9 cellular contexts compared by ENCODE assay signal in genomic region chr17:57810740-57811632, GRCh38. TPM values are rescaled to one million over a fixed set of nuclear protein-coding genes. Genes with fewer than 3 reads are reported as not detected.
DNase-seq lines count a peak whose midpoint lies in the region; ATAC-seq, FAIRE-seq and TF ChIP-seq lines count a peak whose summit lies in the region.
"Had no signal": no experiment of that assay in that cellular context is flagged by ENCODE, and none has a peak within 500 bp of the region (broad histone marks: within the 10 kb centered on the region; RNA-seq: fewer than 3 reads in every experiment).

No MANE protein-coding gene starts in this region.

- DNase-seq in NOMO-1 treated with DMSO at 0.1 percent for 48 hours (lab: John Stamatoyannopoulos, UW; ENCODE audit: unreplicated experiment) (peak; percentile 82), fibroblast of pulmonary artery (ENCODE audit: low read depth) (peak; percentile 46), pancreas (peak in 4 of 6 donors; percentile 18 to 44 (median 23))
- DNase-seq in stimulated activated effector memory CD8-positive, alpha-beta T cell treated with anti-CD3 and anti-CD28 coated beads, Interleukin-12 subunit alpha, Interleukin-12 subunit beta, amount 100 ng/mL, for 72 hours (ENCODE audit: low spot score in 2 of 2): no peak

- no peak overlapping the region for H3K27ac Mint-ChIP-seq in stimulated activated effector memory CD8-positive, alpha-beta T cell treated with anti-CD3 and anti-CD28 coated beads, Interleukin-12 subunit alpha, Interleukin-12 subunit beta, amount 100 ng/mL, for 72 hours

- no peak for TF ChIP-seq POLR2A in GM18505 (IDR thresholded peaks at IDR 0.05; ENCODE audit: borderline replicate concordance, extremely low read depth, insufficient read depth, insufficient read length)

- no peak for TF ChIP-seq RAD21 in Ishikawa (IDR thresholded peaks at IDR 0.05; ENCODE audit: low read depth)

- no peaks in the 10 kb centered on the region for H3K36me3 Mint-ChIP-seq in stimulated activated effector memory CD8-positive, alpha-beta T cell treated with anti-CD3 and anti-CD28 coated beads, Interleukin-12 subunit alpha, Interleukin-12 subunit beta, amount 100 ng/mL, for 72 hours

- no peak overlapping the region for H3K4me3 Mint-ChIP-seq in stimulated activated effector memory CD8-positive, alpha-beta T cell treated with anti-CD3 and anti-CD28 coated beads, Interleukin-12 subunit alpha, Interleukin-12 subunit beta, amount 100 ng/mL, for 72 hours

- no peak overlapping the region for H3K4me3 ChIP-seq in fibroblast of pulmonary artery (replicated peaks; ENCODE audit: low read depth, low read length)
- peak overlapping the region in 1 of 4 donors; percentile 5 for H3K4me3 ChIP-seq in pancreas
- H3K4me3 ChIP-seq: K562 had no signal

- ATAC-seq in pancreas (peak; percentile 64 to 80 (median 79)), HG03280 (IDR thresholded peaks at IDR 0.05; ENCODE audit: unreplicated experiment) (no peak), HG03097 (IDR thresholded peaks at IDR 0.05; ENCODE audit: low FRiP score, unreplicated experiment) (no peak), GM18505 (IDR thresholded peaks at IDR 0.05; ENCODE audit: unreplicated experiment) (no peak)
- no peak for ATAC-seq in stimulated activated effector memory CD8-positive, alpha-beta T cell treated with anti-CD3 and anti-CD28 coated beads, Interleukin-12 subunit alpha, Interleukin-12 subunit beta, amount 100 ng/mL, for 72 hours

- no peak for TF ChIP-seq CTCF in fibroblast of pulmonary artery (IDR thresholded peaks at IDR 0.05; ENCODE audit: low read length, missing control alignments)
- no peak for TF ChIP-seq CTCF in pancreas (IDR thresholded peaks at IDR 0.05)

- H3K9me3 ChIP-seq in pancreas: no peaks in the 10 kb centered on the region

- no peaks in the 10 kb centered on the region for H3K9me3 Mint-ChIP-seq in stimulated activated effector memory CD8-positive, alpha-beta T cell treated with anti-CD3 and anti-CD28 coated beads, Interleukin-12 subunit alpha, Interleukin-12 subunit beta, amount 100 ng/mL, for 72 hours

- FAIRE-seq in pancreas (lab: Jason Lieb, UNC): no peak
- FAIRE-seq: K562 had no signal

- TF ChIP-seq EP300 in Ishikawa (IDR thresholded peaks at IDR 0.05; ENCODE audit: borderline replicate concordance): no peak

- H3K27me3 ChIP-seq in pancreas: no peaks in the 10 kb centered on the region

- H3K4me1 ChIP-seq in pancreas: no peaks in the 10 kb centered on the region

- H3K36me3 ChIP-seq in pancreas: no peaks in the 10 kb centered on the region

- H3K4me1 Mint-ChIP-seq in stimulated activated effector memory CD8-positive, alpha-beta T cell treated with anti-CD3 and anti-CD28 coated beads, Interleukin-12 subunit alpha, Interleukin-12 subunit beta, amount 100 ng/mL, for 72 hours: peaks cover 6% of the 10 kb centered on the region

- intact Hi-C loops in pancreas (cut with DNase I): no loop called here

- H3K27ac ChIP-seq in pancreas: peak overlapping the region; percentile 37 to 67 (median 58)

- 23 to 26% methylated on average over 31 of the region's 31 CpGs for WGBS in pancreas, 2 donors

TF ChIP-seq in Ishikawa, 13 proteins besides CTCF, POLR2A, EP300 and RAD21:
- 0 out of 2 replicates have a peak, but pooled peaks have one; percentile 35 for TF ChIP-seq MAX (IDR thresholded peaks at IDR 0.05)
- no peak for TF ChIP-seq FOXM1 (IDR thresholded peaks at IDR 0.05; ENCODE audit: borderline replicate concordance, low read depth)
- peak; percentile 18; the same call in 1 of the 2 replicates for TF ChIP-seq NFIC (IDR thresholded peaks at IDR 0.05)
- no peak for TF ChIP-seq TAF1 (IDR thresholded peaks at IDR 0.05; ENCODE audit: low read depth)
- TF ChIP-seq, protein P1, sequence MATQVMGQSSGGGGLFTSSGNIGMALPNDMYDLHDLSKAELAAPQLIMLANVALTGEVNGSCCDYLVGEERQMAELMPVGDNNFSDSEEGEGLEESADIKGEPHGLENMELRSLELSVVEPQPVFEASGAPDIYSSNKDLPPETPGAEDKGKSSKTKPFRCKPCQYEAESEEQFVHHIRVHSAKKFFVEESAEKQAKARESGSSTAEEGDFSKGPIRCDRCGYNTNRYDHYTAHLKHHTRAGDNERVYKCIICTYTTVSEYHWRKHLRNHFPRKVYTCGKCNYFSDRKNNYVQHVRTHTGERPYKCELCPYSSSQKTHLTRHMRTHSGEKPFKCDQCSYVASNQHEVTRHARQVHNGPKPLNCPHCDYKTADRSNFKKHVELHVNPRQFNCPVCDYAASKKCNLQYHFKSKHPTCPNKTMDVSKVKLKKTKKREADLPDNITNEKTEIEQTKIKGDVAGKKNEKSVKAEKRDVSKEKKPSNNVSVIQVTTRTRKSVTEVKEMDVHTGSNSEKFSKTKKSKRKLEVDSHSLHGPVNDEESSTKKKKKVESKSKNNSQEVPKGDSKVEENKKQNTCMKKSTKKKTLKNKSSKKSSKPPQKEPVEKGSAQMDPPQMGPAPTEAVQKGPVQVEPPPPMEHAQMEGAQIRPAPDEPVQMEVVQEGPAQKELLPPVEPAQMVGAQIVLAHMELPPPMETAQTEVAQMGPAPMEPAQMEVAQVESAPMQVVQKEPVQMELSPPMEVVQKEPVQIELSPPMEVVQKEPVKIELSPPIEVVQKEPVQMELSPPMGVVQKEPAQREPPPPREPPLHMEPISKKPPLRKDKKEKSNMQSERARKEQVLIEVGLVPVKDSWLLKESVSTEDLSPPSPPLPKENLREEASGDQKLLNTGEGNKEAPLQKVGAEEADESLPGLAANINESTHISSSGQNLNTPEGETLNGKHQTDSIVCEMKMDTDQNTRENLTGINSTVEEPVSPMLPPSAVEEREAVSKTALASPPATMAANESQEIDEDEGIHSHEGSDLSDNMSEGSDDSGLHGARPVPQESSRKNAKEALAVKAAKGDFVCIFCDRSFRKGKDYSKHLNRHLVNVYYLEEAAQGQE (IDR thresholded peaks at IDR 0.05; ENCODE audit: low read depth): no peak

RNA-seq across cellular contexts. Expression of gene MRPS23, which starts 38.9 kb away (rescaled TPM):
- total RNA-seq in pancreas: 10 to 100 TPM; 12.7 to 25.4 (median 15.5) TPM
- polyA plus RNA-seq in pancreas: 10 to 100 TPM in 1 of 2 donors, 1 to 10 TPM in 1; 5.8 to 15.8 TPM

Comparison
In these comparisons a context has a peak if more than half of its experiments do, and no peak if none do; other contexts are left out.
1. DNase-seq: peak in NOMO-1 treated with DMSO at 0.1 percent for 48 hours (single experiment), fibroblast of pulmonary artery (single experiment) and pancreas (4 of 6); none in stimulated activated effector memory CD8-positive, alpha-beta T cell treated with anti-CD3 and anti-CD28 coated beads, Interleukin-12 subunit alpha, Interleukin-12 subunit beta, amount 100 ng/mL, for 72 hours (0 of 2).
2. ATAC-seq: peak in pancreas (4 of 4); none in HG03280 (single experiment), stimulated activated effector memory CD8-positive, alpha-beta T cell treated with anti-CD3 and anti-CD28 coated beads, Interleukin-12 subunit alpha, Interleukin-12 subunit beta, amount 100 ng/mL, for 72 hours (single experiment), HG03097 (single experiment) and GM18505 (single experiment).